Comparison of ENCODE assay signal across 8 cellular contexts in genomic region chr2:164061129-164061746, GRCh38.
DNase-seq lines count a peak whose midpoint lies in the region; ATAC-seq and TF ChIP-seq lines count a peak whose summit lies in the region.

No MANE protein-coding gene starts in this region.

- WGBS in GM23248 (ENCODE audit: low coverage in 1 of 2, low lambda C conversion rate in 2 of 2, missing lambda C conversion rate in 2 of 2), 2 experiments, result 43 to 48% methylated on average over 2 of the region's 2 CpGs

- H3K4me1 ChIP-seq in GM23248 (ENCODE audit: insufficient read depth), result no peaks in the 10 kb centered on the region

- no peak overlapping the region for H3K27ac ChIP-seq in GM23248

- no peaks in the 10 kb centered on the region for H3F3A ChIP-seq in GM23248 (ENCODE audit: insufficient read depth)

- peak; percentile 78 for TF ChIP-seq CTCF in GM10266 (IDR thresholded peaks at IDR 0.05; ENCODE audit: control insufficient read depth, insufficient read depth, low read depth, missing control alignments)
- TF ChIP-seq CTCF in astrocyte of the spinal cord (IDR thresholded peaks at IDR 0.05; ENCODE audit: low read depth, low read length), result peak; percentile 65

- ATAC-seq in HG03460 (IDR thresholded peaks at IDR 0.05; ENCODE audit: unreplicated experiment), result no peak
- ATAC-seq in GM19467 (IDR thresholded peaks at IDR 0.05; ENCODE audit: unreplicated experiment), result no peak

- no peaks in the 10 kb centered on the region; the same call in 1 of the 2 replicates for H3K27me3 ChIP-seq in GM23248 (replicated peaks; ENCODE audit: insufficient read depth)

- in situ Hi-C loops in GM23248 (cut with MboI) (loop anchor here (25.0 kb wide), 2 partner anchors 724 to 874 kb away; no protein-coding TSS in a partner anchor), astrocyte of the spinal cord (cut with HindIII; ENCODE audit: low sequenced_read_pairs) (no loop called here)

- DNase-seq in GM10266 (ENCODE audit: extremely low spot score) (peak; percentile 35), GM23248 (peak; percentile 47), M059J (ENCODE audit: low read depth) (peak; percentile 43), astrocyte of the spinal cord (ENCODE audit: low read depth, low spot score) (peak; percentile 34), islet precursor cell (peak; percentile 63), SHP77 treated with DMSO at 0.1 percent for 48 hours (lab: John Stamatoyannopoulos, UW) (no peak)

- no peaks in the 10 kb centered on the region for H4K20me1 ChIP-seq in GM23248 (ENCODE audit: insufficient read depth)

- H2AFZ ChIP-seq in GM23248, result no peak overlapping the region

- no peaks in the 10 kb centered on the region for H3K9me3 ChIP-seq in GM23248 (ENCODE audit: low read depth)

- H3K4me3 ChIP-seq in GM23248, result no peak overlapping the region
- no peak overlapping the region for H3K4me3 ChIP-seq in astrocyte of the spinal cord (ENCODE audit: low read depth, low read length)

- H3K79me2 ChIP-seq in GM23248 (ENCODE audit: insufficient read depth), result no peaks in the 10 kb centered on the region

- no peaks in the 10 kb centered on the region for H3K36me3 ChIP-seq in GM23248 (ENCODE audit: low read depth)

- H3K4me2 ChIP-seq in GM23248 (ENCODE audit: unreplicated experiment), result no peak overlapping the region

- H3K9ac ChIP-seq in GM23248, result no peak overlapping the region

- no peaks in the 10 kb centered on the region for H3K9me2 ChIP-seq in GM23248 (ENCODE audit: insufficient read depth)
